ENCODE assay signal across 26 cellular contexts in genomic region chr11:30489513-30489912, GRCh38.
DNase-seq lines count a peak whose midpoint lies in the region; TF ChIP-seq lines count a peak whose summit lies in the region.
"Had no signal": no experiment of that assay in that cellular context is flagged by ENCODE, and none has a peak within 500 bp of the region (broad histone marks: within the 10 kb centered on the region; RNA-seq: fewer than 3 reads in every experiment).

No MANE protein-coding gene starts in this region.

- no peaks in the 10 kb centered on the region for H3K79me2 ChIP-seq in mammary epithelial cell (ENCODE audit: insufficient read depth, low read length)

- H3K36me3 ChIP-seq in esophagus muscularis mucosa (no peaks in the 10 kb centered on the region), muscle layer of colon (ENCODE audit: insufficient read depth, low read length) (no peaks in the 10 kb centered on the region), mammary epithelial cell (ENCODE audit: insufficient read depth, low read length) (no peaks in the 10 kb centered on the region)
- H3K36me3 ChIP-seq: adrenal gland, BE2C, tibial nerve had no signal

- TF ChIP-seq POLR2A in esophagus muscularis mucosa (IDR thresholded peaks at IDR 0.05; ENCODE audit: low read depth): no peak

- H3K9ac ChIP-seq in muscle layer of colon (ENCODE audit: low read length) (no peak overlapping the region), mammary epithelial cell (ENCODE audit: insufficient read depth, low read length) (no peak overlapping the region)

- no peak for TF ChIP-seq CTCF in esophagus muscularis mucosa (IDR thresholded peaks at IDR 0.05)
- TF ChIP-seq CTCF in mammary epithelial cell (conservative IDR thresholded peaks at IDR 0.05 in 1 of 2, IDR thresholded peaks at IDR 0.05 in 1 of 2; ENCODE audit: extremely low read depth in 1 of 2, insufficient read depth in 1 of 2, low read depth in 1 of 2, low read length in 2 of 2): no peak

- H3K27ac ChIP-seq in esophagus muscularis mucosa (replicated peaks in 1 of 4) (peak overlapping the region in 3 of 4 donors; percentile 36 to 63 (median 54)), muscle layer of colon (ENCODE audit: low read depth, low read length) (peak overlapping the region; percentile 19), mammary epithelial cell (ENCODE audit: insufficient read depth, low read depth, low read length) (no peak overlapping the region)
- H3K27ac ChIP-seq: adrenal gland, PC-9, tibial nerve had no signal

- in situ Hi-C loops in mammary epithelial cell (cut with MboI; ENCODE audit: low sequenced_read_pairs in 2 of 2): no loop called here

- TF ChIP-seq EP300 in esophagus muscularis mucosa (IDR thresholded peaks at IDR 0.05): no peak

- no peak overlapping the region for H3K4me3 ChIP-seq in esophagus muscularis mucosa
- H3K4me3 ChIP-seq in muscle layer of colon (ENCODE audit: low read depth in 1 of 2, low read length in 2 of 2): no peak overlapping the region
- H3K4me3 ChIP-seq in mammary epithelial cell (replicated peaks in 1 of 3; ENCODE audit: insufficient read depth in 1 of 3, low read depth in 2 of 3, low read length in 3 of 3): no peak overlapping the region
- H3K4me3 ChIP-seq: adrenal gland, PC-9, tibial nerve had no signal

- intact Hi-C loops in esophagus muscularis mucosa (cut with DNase I) (loop anchor here (10.0 kb wide), 1 partner anchor 95 kb away; the partner anchor contains the start of gene MPPED2), mammary epithelial cell (cut with micrococcal nuclease) (no loop called here)

- H3K9me3 ChIP-seq in esophagus muscularis mucosa (no peaks in the 10 kb centered on the region), muscle layer of colon (ENCODE audit: low read length) (no peaks in the 10 kb centered on the region), mammary epithelial cell (replicated peaks; ENCODE audit: insufficient read depth, low read length) (no peaks in the 10 kb centered on the region)
- H3K9me3 ChIP-seq: adrenal gland, BE2C, tibial nerve had no signal

- CTCF ChIA-PET in mammary epithelial cell (lab: Charles Lee; ENCODE audit: low non-redundant PET): no interaction called here

- dilution Hi-C loops in mammary epithelial cell (cut with HindIII; ENCODE audit: low sequenced_read_pairs): no loop called here

- BruUV-seq in mammary epithelial cell (replicated peaks; lab: Mats Ljungman, UMichigan): no TSS peak

- 32% methylated on average over 4 of the region's 4 CpGs for WGBS in esophagus muscularis mucosa
- 45% methylated on average over 4 of the region's 4 CpGs for WGBS in mammary epithelial cell (ENCODE audit: low coverage, missing lambda C conversion rate)

- DNase-seq in NCI-H69 (lab: John Stamatoyannopoulos, UW) (peak; percentile 44), esophagus muscularis mucosa (ENCODE audit: extremely low spot score) (no peak), retina (peak; percentile 13), NCI-H1436 (lab: John Stamatoyannopoulos, UW) (no peak), mammary epithelial cell (no peak)
- no peak for DNase-seq in activated naive CD4-positive, alpha-beta T cell (lab: John Stamatoyannopoulos, UW)
- DNase-seq in activated T-cell treated with anti-CD3 and anti-CD28 coated beads, Interleukin-2, amount 50 U/mL, for 48 hours: no peak
- DNase-seq: ACHN; activated CD4-positive, alpha-beta T cell treated with anti-CD3 and anti-CD28 coated beads, Interleukin-2, amount 50 U/mL, for 48 hours; activated CD4-positive, CD25-positive, alpha-beta regulatory T cell treated with anti-CD3 and anti-CD28 coated beads, Interleukin-2, amount 50 U/mL, for 72 hours; activated naive CD4-positive, alpha-beta T cell treated with anti-CD3 and anti-CD28 coated beads, Interleukin-2, amount 10 ng/mL, durations not matched to agents 7 days and 5 days; adrenal gland; BE2C; CD8-positive, alpha-beta memory T cell; DMS 273 treated with DMSO at 0.1 percent for 48 hours; HFFc6; immature natural killer cell; KBM-7; naive thymus-derived CD8-positive, alpha-beta T cell; NCI-H2029; NCI-H510A treated with DMSO at 0.1 percent for 48 hours; PC-9; stimulated activated CD4-positive, alpha-beta T cell treated with anti-CD3 and anti-CD28 coated beads, Interleukin-4, amount 100 ng/mL, for 24 hours; T-helper 17 cell had no signal

- H3K27me3 ChIP-seq in esophagus muscularis mucosa (no peaks in the 10 kb centered on the region), muscle layer of colon (ENCODE audit: control insufficient read depth in 1 of 2, insufficient read depth in 2 of 2, low read length in 2 of 2) (no peaks in the 10 kb centered on the region), mammary epithelial cell (ENCODE audit: insufficient read depth, low read length) (no peaks in the 10 kb centered on the region)
- H3K27me3 ChIP-seq: adrenal gland, BE2C, tibial nerve had no signal

- peaks cover 26 to 41% (median 34%) of the 10 kb centered on the region in 4 donors for H3K4me1 ChIP-seq in esophagus muscularis mucosa
- peaks cover 32% of the 10 kb centered on the region for H3K4me1 ChIP-seq in muscle layer of colon (ENCODE audit: insufficient read depth, low read length)
- no peaks in the 10 kb centered on the region for H3K4me1 ChIP-seq in mammary epithelial cell (ENCODE audit: insufficient read depth, low read length)
- H3K4me1 ChIP-seq: BE2C had no signal

- no peak overlapping the region for H3K4me2 ChIP-seq in mammary epithelial cell (ENCODE audit: insufficient read depth, low read depth, low read length)
- H3K4me2 ChIP-seq: PC-9 had no signal

- no peak overlapping the region for H2AFZ ChIP-seq in mammary epithelial cell (ENCODE audit: low read depth, low read length)
- H2AFZ ChIP-seq: PC-9 had no signal

- no peaks in the 10 kb centered on the region for H4K20me1 ChIP-seq in mammary epithelial cell (ENCODE audit: insufficient read depth, low read length)

Comparison
In these comparisons a context has a peak if more than half of its experiments do, and no peak if none do; other contexts are left out.
1. DNase-seq: peak in NCI-H69 (single experiment) and retina (single experiment); none in esophagus muscularis mucosa (single experiment), activated naive CD4-positive, alpha-beta T cell (0 of 4), NCI-H1436 (single experiment), activated T-cell treated with anti-CD3 and anti-CD28 coated beads, Interleukin-2, amount 50 U/mL, for 48 hours (0 of 2) and mammary epithelial cell (single experiment).